ENCODE assay signal across 21 cellular contexts in the genomic region with DNA sequence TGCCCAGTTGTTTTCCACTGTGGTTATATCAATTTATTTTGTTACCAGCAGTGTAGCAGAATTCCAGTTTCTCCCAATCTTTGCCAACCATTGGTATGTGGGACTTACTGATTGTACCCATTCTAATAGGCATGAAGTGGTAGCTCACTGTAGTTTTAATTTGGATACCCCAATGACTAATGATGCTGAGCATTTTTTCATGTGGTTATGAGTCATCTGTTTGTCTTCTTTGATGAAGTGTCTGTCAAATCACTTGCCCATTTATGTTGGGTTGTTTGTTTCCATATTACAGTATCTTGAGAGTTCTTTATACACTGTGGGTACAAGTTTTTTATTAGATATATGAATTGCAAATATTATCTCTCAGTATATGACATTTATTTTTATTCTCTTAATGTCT.
DNase-seq lines count a peak whose midpoint lies in the region; ATAC-seq, FAIRE-seq and TF ChIP-seq lines count a peak whose summit lies in the region.
"Had no signal": no experiment of that assay in that cellular context is flagged by ENCODE, and none has a peak within 500 bp of the region (broad histone marks: within the 10 kb centered on the region; RNA-seq: fewer than 3 reads in every experiment).

No MANE protein-coding gene starts in this region.

- H3K4me2 ChIP-seq in A549 = no peak overlapping the region
- H3K4me2 ChIP-seq: KMS-11 had no signal

- no peak for TF ChIP-seq EP300 in A549 (IDR thresholded peaks at IDR 0.05)

- no peaks in the 10 kb centered on the region for H3K9me3 ChIP-seq in A549

- TF ChIP-seq CTCF in A549 (IDR thresholded peaks at IDR 0.05) = no peak

- no peak for TF ChIP-seq RAD21 in A549 (conservative IDR thresholded peaks at IDR 0.05 in 1 of 2, IDR thresholded peaks at IDR 0.05 in 1 of 2)

- no peak for TF ChIP-seq POLR2A in A549 (IDR thresholded peaks at IDR 0.05; ENCODE audit: low read length)

- ATAC-seq in A549 (no peak), GM21528 (IDR thresholded peaks at IDR 0.05; ENCODE audit: low FRiP score, unreplicated experiment) (no peak)
- ATAC-seq: HepG2 had no signal

- H3K4me3 ChIP-seq in A549 = no peak overlapping the region
- H3K4me3 ChIP-seq: SK-N-MC had no signal

- POLR2A ChIA-PET in A549 (lab: Yijun Ruan, JAX) = no interaction called here

- H3K27ac ChIP-seq in A549 = no peak overlapping the region
- H3K27ac ChIP-seq: C4-2B, KMS-11, SK-N-MC had no signal

- FAIRE-seq in A549 (lab: Jason Lieb, UNC) = no peak
- FAIRE-seq: A204.1, H1, HepG2 had no signal

- DNase-seq in A549 (ENCODE audit: low read depth in 1 of 2, low spot score in 1 of 2) (no peak), LHCN-M2 (ENCODE audit: low read depth) (peak; percentile 0), astrocyte of the hippocampus (ENCODE audit: low read depth, low spot score) (peak; percentile 2), kidney glomerular epithelial cell (lab: John Stamatoyannopoulos, UW) (peak; percentile 45), T-helper 2 cell (no peak), NCI-H748 (lab: John Stamatoyannopoulos, UW; ENCODE audit: unreplicated experiment) (no peak), NAMALWA (ENCODE audit: low spot score) (no peak)
- DNase-seq: COR-L47; DMS153; NCI-H1417 treated with DMSO at 0.1 percent for 48 hours; NCI-H2081 treated with DMSO at 0.1 percent for 48 hours; NCI-H526; NK-92 treated with Interleukin-12 subunit alpha and Interleukin-12 subunit beta, amount 100 ng/mL, for 24 hours; OCI-M1 had no signal

- CTCF ChIA-PET in A549 (lab: Yijun Ruan, JAX) = no interaction called here

- H3K4me1 ChIP-seq in A549 = no peaks in the 10 kb centered on the region

TF ChIP-seq in A549, 52 proteins besides CTCF, POLR2A, EP300 and RAD21:
- TF ChIP-seq HES2 (IDR thresholded peaks at IDR 0.05) (no peak), FOSL2 (IDR thresholded peaks at IDR 0.05) (no peak), FOSL2 (CRISPR knock-in tag; IDR thresholded peaks at IDR 0.05) (peak; percentile 44; the same call in 1 of the 2 replicates)

Comparison
In these comparisons a context has a peak if more than half of its experiments do, and no peak if none do; other contexts are left out.
1. DNase-seq: peak in LHCN-M2 (single experiment), astrocyte of the hippocampus (single experiment) and kidney glomerular epithelial cell (single experiment); none in A549 (0 of 2), T-helper 2 cell (0 of 5), NCI-H748 (single experiment) and NAMALWA (single experiment).